ENCODE assay signal across 25 cellular contexts in the genomic region with DNA sequence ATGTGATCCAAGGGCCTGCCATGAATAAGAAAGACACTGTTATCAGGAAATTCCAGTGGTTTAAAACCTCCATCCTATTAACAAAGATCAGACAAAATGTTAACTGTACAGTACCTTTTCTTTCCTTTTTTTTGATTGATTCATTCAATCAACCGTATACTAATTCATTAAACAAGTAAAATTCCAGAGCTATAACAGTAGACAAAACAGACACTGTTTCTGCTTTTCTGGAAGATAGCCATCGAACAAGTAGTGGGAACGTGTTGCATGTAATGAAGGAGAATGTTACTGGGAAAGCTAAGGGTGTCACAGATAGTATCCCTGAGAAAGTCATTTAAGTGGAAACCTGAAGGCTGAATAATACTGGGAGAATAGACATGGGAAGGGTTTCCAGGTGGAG.
"Had no signal": no experiment of that assay in that cellular context is flagged by ENCODE, and none has a peak within 500 bp of the region (broad histone marks: within the 10 kb centered on the region; RNA-seq: fewer than 3 reads in every experiment).

No MANE protein-coding gene starts in this region.

- H3K27me3 ChIP-seq: neutrophil, pancreas, right lobe of liver, sigmoid colon, stomach, thyroid gland, upper lobe of left lung, vagina had no signal

- H3K4me1 ChIP-seq: pancreas, psoas muscle, right lobe of liver, sigmoid colon, stomach, vagina had no signal

- ATAC-seq: naive thymus-derived CD8-positive, alpha-beta T cell; natural killer cell treated with Interleukin-12 subunit alpha and Interleukin-12 subunit beta and Interleukin-15 and Interleukin-18, amount 100 ng/mL, for 72 hours; pancreas; psoas muscle; right cardiac atrium; right lobe of liver; stimulated activated effector memory CD8-positive, alpha-beta T cell treated with anti-CD3 and anti-CD28 coated beads, Interleukin-12 subunit alpha, Interleukin-12 subunit beta, amount 100 ng/mL, for 72 hours; stimulated activated naive B cell treated with anti-CD40 and anti-IgM and Interleukin-4, amounts not matched to agents 10 μg/mL and 1 μg/mL and 100 μg/mL, for 72 hours had no signal

- H3K36me3 ChIP-seq: neutrophil, pancreas, thoracic aorta, thyroid gland, vagina had no signal

- H3K27ac ChIP-seq: neutrophil, pancreas, psoas muscle, right lobe of liver, sigmoid colon, stomach, thoracic aorta, thyroid gland, upper lobe of left lung, vagina had no signal

- H3K4me3 ChIP-seq: pancreas, psoas muscle, right lobe of liver, sigmoid colon, stomach, thoracic aorta, thyroid gland, upper lobe of left lung, vagina had no signal

- H3K9me3 ChIP-seq: neutrophil, pancreas, psoas muscle, right lobe of liver, sigmoid colon, stomach, thoracic aorta, thyroid gland, upper lobe of left lung, vagina had no signal

- DNase-seq: naive thymus-derived CD8-positive, alpha-beta T cell; nephron progenitor cell; nucleus accumbens; pancreas; posterior cingulate gyrus; psoas muscle; right cardiac atrium; right lobe of liver; sigmoid colon; small intestine; stimulated activated CD4-positive, alpha-beta T cell treated with anti-CD3 and anti-CD28 coated beads, Interleukin-15, amount 100 ng/mL, for 24 hours; stimulated activated CD4-positive, alpha-beta T cell treated with anti-CD3 and anti-CD28 coated beads, Interleukin-2, amount 100 ng/mL, for 24 hours; stimulated activated CD4-positive, alpha-beta T cell treated with anti-CD3 and anti-CD28 coated beads, Interleukin-2, amount 100 ng/mL, for 48 hours; stimulated activated CD4-positive, alpha-beta T cell treated with anti-CD3 and anti-CD28 coated beads, Interleukin-4, amount 100 ng/mL, for 24 hours; stimulated activated naive B cell treated with anti-CD40 and anti-IgM and Interleukin-4, amounts not matched to agents 10 μg/mL and 1 μg/mL and 100 μg/mL, for 72 hours; stimulated activated naive CD4-positive, alpha-beta T cell treated with Interleukin-2 at 50 U/mL for 16 hours; stomach; thyroid gland; trophoblast cell; upper lobe of left lung had no signal
